Comparison of ENCODE assay signal across 8 cellular contexts in genomic region chr19:662207-662961, GRCh38. TPM values are rescaled to one million over a fixed set of nuclear protein-coding genes. Genes with fewer than 3 reads are reported as not detected.
A peak's percentile ranks its signal among the peaks of the same experiment; 100 is the strongest.
DNase-seq lines count a peak whose midpoint lies in the region; ATAC-seq and TF ChIP-seq lines count a peak whose summit lies in the region.

No MANE protein-coding gene starts in this region.

- H3K36me3 ChIP-seq in KMS-11 (ENCODE audit: insufficient read depth) (no peaks in the 10 kb centered on the region), suprapubic skin (peaks cover 2% of the 10 kb centered on the region)

- no peak overlapping the region for H2AFZ ChIP-seq in KMS-11 (ENCODE audit: low read depth)

- TF ChIP-seq CTCF in AG10803 (conservative IDR thresholded peaks at IDR 0.05; ENCODE audit: low read length) (no peak), KMS-11 (conservative IDR thresholded peaks at IDR 0.05; ENCODE audit: low read depth, low read length) (no peak), suprapubic skin (IDR thresholded peaks at IDR 0.05) (no peak)

- H3K79me2 ChIP-seq in KMS-11 (ENCODE audit: insufficient read depth, low read depth) = peaks cover 52% of the 10 kb centered on the region

- H3K27ac Mint-ChIP-seq in effector memory CD8-positive, alpha-beta T cell = peak overlapping the region; percentile 99 to 100
- peak overlapping the region; percentile 90 to 98 (median 97) for H3K27ac Mint-ChIP-seq in naive thymus-derived CD8-positive, alpha-beta T cell

- peak overlapping the region; percentile 97 for H3K27ac ChIP-seq in KMS-11
- H3K27ac ChIP-seq in suprapubic skin = peak overlapping the region; percentile 96

- H3K4me3 Mint-ChIP-seq in effector memory CD8-positive, alpha-beta T cell = peak overlapping the region; percentile 94 to 98
- H3K4me3 Mint-ChIP-seq in naive thymus-derived CD8-positive, alpha-beta T cell = peak overlapping the region; percentile 96 to 99 (median 97)

- H3K4me1 ChIP-seq in KMS-11 (ENCODE audit: low read depth, poor library complexity, severe bottlenecking) = peaks cover 36% of the 10 kb centered on the region
- H3K4me1 ChIP-seq in suprapubic skin = peaks cover 68% of the 10 kb centered on the region

- peaks cover 31 to 52% of the 10 kb centered on the region in 2 donors for H3K4me1 Mint-ChIP-seq in effector memory CD8-positive, alpha-beta T cell (ENCODE audit: low read depth in 2 of 2)
- H3K4me1 Mint-ChIP-seq in naive thymus-derived CD8-positive, alpha-beta T cell = peaks cover 17 to 50% (median 44%) of the 10 kb centered on the region in 4 donors

- peak; percentile 35 for DNase-seq in AG10803 (ENCODE audit: low read depth)
- DNase-seq in activated CD4-positive, alpha-beta T cell treated with anti-CD3 and anti-CD28 coated beads, Interleukin-2, amount 50 U/mL, for 48 hours = peak; percentile 70 to 80
- peak; percentile 58 to 62 (median 60) for DNase-seq in effector memory CD8-positive, alpha-beta T cell
- DNase-seq in naive thymus-derived CD8-positive, alpha-beta T cell = peak; percentile 56 to 91 (median 69)
- no peak for DNase-seq in suprapubic skin (ENCODE audit: low spot score in 2 of 2)
- DNase-seq in NCI-H2107 treated with DMSO at 0.1 percent for 48 hours (lab: John Stamatoyannopoulos, UW; ENCODE audit: unreplicated experiment) = no peak

- TF ChIP-seq POLR2A in suprapubic skin (IDR thresholded peaks at IDR 0.05) = no peak

- H3K36me3 Mint-ChIP-seq in effector memory CD8-positive, alpha-beta T cell (ENCODE audit: insufficient read depth) = peaks cover 58% of the 10 kb centered on the region
- H3K36me3 Mint-ChIP-seq in naive thymus-derived CD8-positive, alpha-beta T cell = peaks cover 0 to 9% (median 0%) of the 10 kb centered on the region in 3 donors

- H3K4me2 ChIP-seq in KMS-11 = peak overlapping the region; percentile 97

- TF ChIP-seq EP300 in suprapubic skin (IDR thresholded peaks at IDR 0.05) = no peak

- H3K27me3 Mint-ChIP-seq in effector memory CD8-positive, alpha-beta T cell = no peaks in the 10 kb centered on the region
- no peaks in the 10 kb centered on the region for H3K27me3 Mint-ChIP-seq in naive thymus-derived CD8-positive, alpha-beta T cell

- POLR2A ChIA-PET in naive thymus-derived CD8-positive, alpha-beta T cell (lab: Charles Lee) = interaction anchor here (1.0 to 2.9 kb wide), 18 partner anchors 13 to 152 kb away, joined by 3 to 19 read pairs (median 4); partner anchors contain the start of genes CDC34, POLRMT and PTBP1

- H3K4me3 ChIP-seq in AG10803 (ENCODE audit: low read length) (peak overlapping the region; percentile 78), KMS-11 (IDR thresholded peaks at IDR 0.05; ENCODE audit: insufficient read depth, low read depth, low read length) (peak overlapping the region; percentile 28), suprapubic skin (peak overlapping the region; percentile 96)

- peaks cover 7% of the 10 kb centered on the region for H3K27me3 ChIP-seq in KMS-11 (ENCODE audit: insufficient read depth, low read depth)
- no peaks in the 10 kb centered on the region for H3K27me3 ChIP-seq in suprapubic skin

- peak; percentile 4 for ATAC-seq in GM19025 (IDR thresholded peaks at IDR 0.05; ENCODE audit: low read depth, unreplicated experiment)
- ATAC-seq in effector memory CD8-positive, alpha-beta T cell (replicated peaks) = peak; percentile 8
- ATAC-seq in naive thymus-derived CD8-positive, alpha-beta T cell = peak; percentile 33 to 37

- no peaks in the 10 kb centered on the region for H3K9me3 Mint-ChIP-seq in effector memory CD8-positive, alpha-beta T cell
- no peaks in the 10 kb centered on the region for H3K9me3 Mint-ChIP-seq in naive thymus-derived CD8-positive, alpha-beta T cell

- H3K9me3 ChIP-seq in suprapubic skin = no peaks in the 10 kb centered on the region

- WGBS in suprapubic skin = no CpG with 5 or more reads among the region's 81 CpGs

- peak overlapping the region; percentile 97 for H3K9ac ChIP-seq in KMS-11

- peaks cover 26% of the 10 kb centered on the region for H4K20me1 ChIP-seq in KMS-11 (ENCODE audit: insufficient read depth)

RNA-seq across cellular contexts. Expression of gene RNF126, which starts 0.6 kb away (rescaled TPM):
- total RNA-seq in naive thymus-derived CD8-positive, alpha-beta T cell = 100 to 1,000 TPM; 122 to 125 TPM
- 10 to 100 TPM; 56.2 to 70.7 (median 61.0) TPM for polyA plus RNA-seq in naive thymus-derived CD8-positive, alpha-beta T cell
- total RNA-seq in suprapubic skin = 100 to 1,000 TPM in 3 of 4 donors, 10 to 100 TPM in 1; 96.0 to 118 (median 106) TPM

RNA-seq across cellular contexts. Expression of gene FSTL3, which starts 13.8 kb away (rescaled TPM):
- total RNA-seq in naive thymus-derived CD8-positive, alpha-beta T cell = 1 to 10 TPM; 3.0 to 4.2 TPM
- 1 to 10 TPM; 2.4 to 3.2 (median 2.8) TPM for polyA plus RNA-seq in naive thymus-derived CD8-positive, alpha-beta T cell
- total RNA-seq in suprapubic skin = 10 to 100 TPM; 19.6 to 61.4 (median 59.0) TPM

RNA-seq across cellular contexts. Expression of gene FGF22, which starts 22.7 kb away (rescaled TPM):
- 1 to 10 TPM; 2.4 to 2.6 TPM for total RNA-seq in naive thymus-derived CD8-positive, alpha-beta T cell
- not detected for polyA plus RNA-seq in naive thymus-derived CD8-positive, alpha-beta T cell
- total RNA-seq in suprapubic skin = 10 to 100 TPM in 2 of 4 donors, 1 to 10 TPM in 2; 5.2 to 13.0 (median 9.2) TPM

RNA-seq across cellular contexts. Expression of gene POLRMT, which starts 29.0 kb away (rescaled TPM):
- total RNA-seq in naive thymus-derived CD8-positive, alpha-beta T cell = 10 to 100 TPM; 88.4 to 92.3 TPM
- polyA plus RNA-seq in naive thymus-derived CD8-positive, alpha-beta T cell = 10 to 100 TPM; 33.2 to 71.1 (median 37.4) TPM
- 10 to 100 TPM; 26.0 to 60.4 (median 46.3) TPM for total RNA-seq in suprapubic skin

RNA-seq across cellular contexts. Expression of gene PRSS57, which starts 32.9 kb away (rescaled TPM):
- total RNA-seq in naive thymus-derived CD8-positive, alpha-beta T cell = not detected
- polyA plus RNA-seq in naive thymus-derived CD8-positive, alpha-beta T cell = 1 to 10 TPM in 1 of 3 donors, not detected in 2; 1.2 TPM
- not detected for total RNA-seq in suprapubic skin

Comparison
In these comparisons a context has a peak if more than half of its experiments do, and no peak if none do; other contexts are left out.
1. DNase-seq: peak in AG10803 (single experiment), activated CD4-positive, alpha-beta T cell treated with anti-CD3 and anti-CD28 coated beads, Interleukin-2, amount 50 U/mL, for 48 hours (2 of 2), effector memory CD8-positive, alpha-beta T cell (3 of 3) and naive thymus-derived CD8-positive, alpha-beta T cell (10 of 10); none in suprapubic skin (0 of 2) and NCI-H2107 treated with DMSO at 0.1 percent for 48 hours (single experiment).
2. H3K4me3 ChIP-seq: peak in every context shown above with its lines; median percentile 96 in suprapubic skin; 78 in AG10803; 28 in KMS-11.
3. Peak in every context shown above with its lines, with median percentiles within 50 percentile points of each other: ATAC-seq.